25 cellular contexts compared by ENCODE assay signal in the genomic region with DNA sequence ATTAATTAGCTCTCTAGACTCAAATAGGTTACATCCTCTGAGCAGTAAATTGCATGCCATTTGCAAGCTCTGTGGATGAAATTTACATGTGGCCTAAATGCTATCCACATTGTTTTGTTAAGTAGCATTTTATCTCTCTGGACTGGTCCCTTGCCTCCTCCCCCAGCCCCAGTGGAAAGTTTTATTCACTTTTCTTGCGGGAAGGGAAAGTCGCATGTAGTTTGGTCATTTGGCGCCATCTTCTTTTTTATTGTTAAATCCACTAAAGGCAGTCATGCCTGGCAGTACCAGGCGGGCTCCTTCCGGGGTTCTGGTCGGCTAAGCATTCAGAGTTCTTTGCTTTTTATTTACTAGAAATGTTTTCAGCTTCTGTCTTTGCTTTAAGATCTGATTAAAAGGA.
A peak's percentile ranks its signal among the peaks of the same experiment; 100 is the strongest.
DNase-seq lines count a peak whose midpoint lies in the region; ATAC-seq, FAIRE-seq and TF ChIP-seq lines count a peak whose summit lies in the region.
"Had no signal": no experiment of that assay in that cellular context is flagged by ENCODE, and none has a peak within 500 bp of the region (broad histone marks: within the 10 kb centered on the region; RNA-seq: fewer than 3 reads in every experiment).

No MANE protein-coding gene starts in this region.

- no peak overlapping the region for H3K23ac ChIP-seq in H1 (ENCODE audit: insufficient read length)

- peak; percentile 71 for FAIRE-seq in H1 (lab: Jason Lieb, UNC)
- FAIRE-seq: keratinocyte, pancreas had no signal

- H2BK20ac ChIP-seq in H1 (ENCODE audit: low read length), result 0 out of 2 replicates have a peak overlapping the region, but pooled peaks have one; percentile 54

- H3K14ac ChIP-seq in H1 (ENCODE audit: insufficient read length), result no peak overlapping the region

- H3K27ac Mint-ChIP-seq in naive B cell (peak overlapping the region in 4 of 6 donors; percentile 18 to 82 (median 44)), glutamatergic neuron (ENCODE audit: unreplicated experiment) (no peak overlapping the region)
- H3K27ac Mint-ChIP-seq: activated naive CD8-positive, alpha-beta T cell treated with anti-CD3 and anti-CD28 coated beads, Interleukin-2, amount 10 ng/mL, durations not matched to agents 7 days and 5 days; CD4-positive, alpha-beta memory T cell; stimulated activated memory B cell treated with anti-CD40 and anti-IgM and Interleukin-4, amounts not matched to agents 10 μg/mL and 1 μg/mL and 100 μg/mL, for 72 hours; T-helper 2 cell treated with Interferon-gamma antibody and Interleukin-4, amounts not matched to agents 5 μg/mL and 100 μg/mL, for 36 hours had no signal

- H3K27ac ChIP-seq in Karpas-422 (ENCODE audit: low read length) (peak overlapping the region; percentile 82), H1 (ENCODE audit: low read depth, low read length) (peak overlapping the region; percentile 1; the same call in 1 of the 2 replicates)
- H3K27ac ChIP-seq: brain microvascular endothelial cell, HL-60, pancreas, testis, WERI-Rb-1 had no signal

- no peaks in the 10 kb centered on the region for H3K79me2 ChIP-seq in Karpas-422 (ENCODE audit: low read length)
- H3K79me2 ChIP-seq in H1 (ENCODE audit: control insufficient read depth in 1 of 2, insufficient read depth in 2 of 2, low read length in 2 of 2), result no peaks in the 10 kb centered on the region

- H3K9me3 ChIP-seq in Karpas-422 (ENCODE audit: low read length) (no peaks in the 10 kb centered on the region), H1 (ENCODE audit: insufficient read depth in 2 of 2, low read depth in 1 of 2, low read length in 1 of 2) (no peaks in the 10 kb centered on the region)
- H3K9me3 ChIP-seq: pancreas, testis had no signal

- no peak for TF ChIP-seq POLR2A in H1 (IDR thresholded peaks at IDR 0.05; ENCODE audit: control extremely low read depth in 1 of 2, low read depth in 2 of 2, low read length in 2 of 2)

- ATAC-seq in naive B cell (ENCODE audit: low read depth in 2 of 2), result no peak
- ATAC-seq in GM21381 (IDR thresholded peaks at IDR 0.05; ENCODE audit: unreplicated experiment), result no peak
- ATAC-seq in HG02759 (IDR thresholded peaks at IDR 0.05; ENCODE audit: unreplicated experiment), result no peak
- ATAC-seq: esophagus mucosa; pancreas; stimulated activated memory B cell treated with anti-CD40 and anti-IgM and Interleukin-4, amounts not matched to agents 10 μg/mL and 1 μg/mL and 100 μg/mL, for 72 hours had no signal

- peak overlapping the region; percentile 91 for H4K91ac ChIP-seq in H1 (replicated peaks; ENCODE audit: insufficient read length, low read length)

- 4% methylated on average over 6 of the region's 6 CpGs; no CpG with 5 or more reads in 1 of the 2 experiments for WGBS in H1 (ENCODE audit: extremely low coverage in 1 of 2, insufficient coverage in 1 of 2, insufficient read length in 1 of 2, insufficient replicate concordance in 2 of 2, low coverage in 1 of 2, low lambda C conversion rate in 2 of 2, missing lambda C conversion rate in 1 of 2), 2 experiments

- H3K56ac ChIP-seq in H1 (replicated peaks; ENCODE audit: insufficient read length, low read depth, low read length), result no peak overlapping the region

- no peaks in the 10 kb centered on the region for H3K36me3 ChIP-seq in Karpas-422 (ENCODE audit: insufficient read depth, low read length)
- no peaks in the 10 kb centered on the region for H3K36me3 ChIP-seq in H1 (ENCODE audit: control insufficient read depth in 2 of 4, insufficient read depth in 4 of 4, low read length in 3 of 4)
- H3K36me3 ChIP-seq: brain microvascular endothelial cell, pancreas, WERI-Rb-1 had no signal

- H2AK5ac ChIP-seq in H1 (ENCODE audit: low read depth, low read length), result no peak overlapping the region

- H3K4ac ChIP-seq in H1 (replicated peaks; ENCODE audit: insufficient read length, low read depth, low read length), result no peak overlapping the region

- peaks cover 0 to 23% (median 8%) of the 10 kb centered on the region in 3 donors for H3K4me1 Mint-ChIP-seq in naive B cell
- peaks cover 48% of the 10 kb centered on the region for H3K4me1 Mint-ChIP-seq in glutamatergic neuron (ENCODE audit: low read depth, unreplicated experiment)
- H3K4me1 Mint-ChIP-seq: activated naive CD8-positive, alpha-beta T cell treated with anti-CD3 and anti-CD28 coated beads, Interleukin-2, amount 10 ng/mL, durations not matched to agents 7 days and 5 days had no signal

- H3K23me2 ChIP-seq in H1 (ENCODE audit: low read depth, low read length), result peaks cover 2% of the 10 kb centered on the region; the same call in 1 of the 2 replicates

- H3K9ac ChIP-seq in Karpas-422 (ENCODE audit: low read length) (peak overlapping the region; percentile 48), H1 (replicated peaks in 1 of 4; ENCODE audit: extremely low read depth in 1 of 4, low read depth in 3 of 4, low read length in 3 of 4) (no peak overlapping the region)

- peak overlapping the region; percentile 79; the same call in 1 of the 2 replicates for H2BK5ac ChIP-seq in H1 (ENCODE audit: low read depth, low read length)

- H2BK120ac ChIP-seq in H1 (replicated peaks; ENCODE audit: low read depth, low read length), result peak overlapping the region; percentile 95

- peak overlapping the region; percentile 95 for H3K18ac ChIP-seq in H1 (ENCODE audit: extremely low read depth, low read length)

- peaks cover 80% of the 10 kb centered on the region for H3K4me1 ChIP-seq in Karpas-422 (ENCODE audit: low read length)
- peaks cover 22 to 59% (median 53%) of the 10 kb centered on the region in 4 experiments; a peak in 6 of 7 replicates for H3K4me1 ChIP-seq in H1 (replicated peaks in 1 of 4; ENCODE audit: control insufficient read depth in 3 of 4, insufficient read depth in 4 of 4, low read length in 3 of 4)
- H3K4me1 ChIP-seq: pancreas had no signal

- H3K4me2 ChIP-seq in Karpas-422 (ENCODE audit: low read depth, low read length, poor library complexity, severe bottlenecking), result peak overlapping the region; percentile 55
- H3K4me2 ChIP-seq in H1 (ENCODE audit: insufficient read depth in 1 of 2, low read depth in 2 of 2, low read length in 2 of 2), result peak overlapping the region; percentile 51 to 57

- H2AFZ ChIP-seq in Karpas-422 (ENCODE audit: low read length) (peak overlapping the region; percentile 27), H1 (ENCODE audit: low read length) (no peak overlapping the region)

- no peak for TF ChIP-seq CTCF in H1 (IDR thresholded peaks at IDR 0.05; ENCODE audit: control extremely low read depth in 1 of 3, insufficient read depth in 1 of 3, low read depth in 1 of 3, low read length in 3 of 3)
- no peak for TF ChIP-seq CTCF in glutamatergic neuron (IDR thresholded peaks at IDR 0.05; ENCODE audit: partially characterized antibody, unreplicated experiment)

- no peak for TF ChIP-seq EP300 in H1 (IDR thresholded peaks at IDR 0.05; ENCODE audit: borderline replicate concordance in 1 of 2, low read depth in 2 of 2, low read length in 2 of 2)

- H3K79me1 ChIP-seq in H1 (ENCODE audit: low read depth, low read length), result no peaks in the 10 kb centered on the region

- no peaks in the 10 kb centered on the region for H3K27me3 Mint-ChIP-seq in naive B cell
- H3K27me3 Mint-ChIP-seq in glutamatergic neuron (ENCODE audit: unreplicated experiment), result peaks cover 6% of the 10 kb centered on the region
- H3K27me3 Mint-ChIP-seq: CD4-positive, alpha-beta memory T cell; stimulated activated memory B cell treated with anti-CD40 and anti-IgM and Interleukin-4, amounts not matched to agents 10 μg/mL and 1 μg/mL and 100 μg/mL, for 72 hours had no signal

- H2BK15ac ChIP-seq in H1 (ENCODE audit: low read length), result no peak overlapping the region

- H4K20me1 ChIP-seq in Karpas-422 (ENCODE audit: insufficient read depth, low read depth, low read length) (no peaks in the 10 kb centered on the region), H1 (replicated peaks in 1 of 2; ENCODE audit: control insufficient read depth in 1 of 2, insufficient read depth in 2 of 2, low read length in 2 of 2) (no peaks in the 10 kb centered on the region)

- H4K8ac ChIP-seq in H1 (ENCODE audit: extremely low read depth, insufficient read depth, low read length), result no peak overlapping the region

- H3K9me3 Mint-ChIP-seq in naive B cell (no peaks in the 10 kb centered on the region), glutamatergic neuron (ENCODE audit: unreplicated experiment) (no peaks in the 10 kb centered on the region)
- H3K9me3 Mint-ChIP-seq: activated naive CD8-positive, alpha-beta T cell treated with anti-CD3 and anti-CD28 coated beads, Interleukin-2, amount 10 ng/mL, durations not matched to agents 7 days and 5 days; CD4-positive, alpha-beta memory T cell; stimulated activated memory B cell treated with anti-CD40 and anti-IgM and Interleukin-4, amounts not matched to agents 10 μg/mL and 1 μg/mL and 100 μg/mL, for 72 hours; T-helper 2 cell treated with Interferon-gamma antibody and Interleukin-4, amounts not matched to agents 5 μg/mL and 100 μg/mL, for 36 hours had no signal

- H3K9me2 ChIP-seq in Karpas-422 (replicated peaks; ENCODE audit: insufficient read depth, low read length), result no peaks in the 10 kb centered on the region

- CTCF ChIA-PET in H1 (lab: Charles Lee; ENCODE audit: partially characterized antibody), result interaction anchor here (0.6 to 2.6 kb wide), 6 partner anchors 33 to 406 kb away, joined by 3 to 10 read pairs (median 3); a partner anchor contains a TSS

- TF ChIP-seq RAD21 in H1 (IDR thresholded peaks at IDR 0.05 in 1 of 2, conservative IDR thresholded peaks at IDR 0.05 in 1 of 2; ENCODE audit: low read depth in 2 of 2, low read length in 2 of 2), result no peak; a peak in 1 of 4 replicates

- peak overlapping the region; percentile 55 for H4K5ac ChIP-seq in H1 (ENCODE audit: insufficient read length, low read depth, low read length)

- DNase-seq in Karpas-422, result peak; percentile 79
- DNase-seq in H1 (ENCODE audit: low read depth in 1 of 2, low spot score in 2 of 2), result no peak
- no peak for DNase-seq in naive B cell
- DNase-seq in glutamatergic neuron, result no peak
- no peak for DNase-seq in NCI-H1105 (lab: John Stamatoyannopoulos, UW)
- DNase-seq: activated naive CD8-positive, alpha-beta T cell treated with anti-CD3 and anti-CD28 coated beads, Interleukin-2, amount 10 ng/mL, durations not matched to agents 7 days and 5 days; brain microvascular endothelial cell; CD4-positive, alpha-beta memory T cell; effector memory CD4-positive, alpha-beta T cell; foreskin melanocyte; hippocampal formation; MM.1S; NCI-H1694 treated with DMSO at 0.1 percent for 48 hours; NCI-H526 treated with DMSO at 0.1 percent for 48 hours; pancreas; stimulated activated CD4-positive, alpha-beta T cell treated with anti-CD3 and anti-CD28 coated beads, Interleukin-2, amount 100 ng/mL, for 24 hours; testis; WERI-Rb-1 had no signal

- no peaks in the 10 kb centered on the region for H3K27me3 ChIP-seq in Karpas-422 (ENCODE audit: low read length)
- H3K27me3 ChIP-seq in H1 (replicated peaks in 1 of 4; ENCODE audit: control insufficient read depth in 3 of 4, extremely low read depth in 1 of 4, insufficient read depth in 3 of 4, low read length in 3 of 4), result no peaks in the 10 kb centered on the region
- H3K27me3 ChIP-seq: brain microvascular endothelial cell, pancreas, testis had no signal

- peak overlapping the region in 2 of 8 donors; percentile 7 to 51 for H3K4me3 Mint-ChIP-seq in naive B cell
- no peak overlapping the region for H3K4me3 Mint-ChIP-seq in glutamatergic neuron (ENCODE audit: unreplicated experiment)
- H3K4me3 Mint-ChIP-seq: activated naive CD8-positive, alpha-beta T cell treated with anti-CD3 and anti-CD28 coated beads, Interleukin-2, amount 10 ng/mL, durations not matched to agents 7 days and 5 days; CD4-positive, alpha-beta memory T cell; stimulated activated memory B cell treated with anti-CD40 and anti-IgM and Interleukin-4, amounts not matched to agents 10 μg/mL and 1 μg/mL and 100 μg/mL, for 72 hours; T-helper 2 cell treated with Interferon-gamma antibody and Interleukin-4, amounts not matched to agents 5 μg/mL and 100 μg/mL, for 36 hours had no signal

- H3K4me3 ChIP-seq in Karpas-422 (ENCODE audit: low read length) (peak overlapping the region; percentile 16), H1 (ENCODE audit: extremely low read depth in 1 of 4, insufficient read depth in 2 of 4, low read depth in 3 of 4, low read length in 4 of 4) (peak overlapping the region in 1 of 4 experiments; percentile 47; a peak in 3 of 8 replicates)
- H3K4me3 ChIP-seq: pancreas, testis had no signal

- H3K36me3 Mint-ChIP-seq in naive B cell, result no peaks in the 10 kb centered on the region
- no peaks in the 10 kb centered on the region for H3K36me3 Mint-ChIP-seq in glutamatergic neuron (ENCODE audit: unreplicated experiment)

- POLR2A ChIA-PET in H1 (lab: Charles Lee; ENCODE audit: partially characterized antibody), result interaction anchor here (0.8 to 8.5 kb wide), 8 partner anchors 12 to 277 kb away, joined by 3 to 229 read pairs (median 24); no protein-coding TSS in a partner anchor

- peak overlapping the region; percentile 62; the same call in 1 of the 2 replicates for H2BK12ac ChIP-seq in H1 (ENCODE audit: low read depth, low read length)
